Comparison of ENCODE assay signal across 1 cellular context in the genomic region with DNA sequence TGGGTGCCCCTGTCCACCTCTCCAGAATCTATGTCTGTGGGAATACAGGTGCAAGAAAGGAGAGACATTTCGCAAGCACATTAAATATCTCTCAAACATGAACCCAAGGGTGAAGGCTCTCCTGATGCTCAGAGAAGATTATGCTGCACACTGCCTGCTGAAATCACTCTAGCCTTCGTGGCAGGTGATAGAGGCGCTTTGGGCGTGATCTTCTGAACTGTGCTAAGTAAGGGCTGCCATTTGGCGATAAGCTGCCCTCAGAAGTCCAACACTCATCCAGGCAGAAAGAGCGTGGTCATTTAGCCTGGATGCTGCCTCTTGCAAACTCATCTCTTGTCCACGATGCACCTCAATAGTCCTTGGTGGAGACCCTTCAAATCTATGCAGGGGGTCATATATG.
A peak's percentile ranks its signal among the peaks of the same experiment; 100 is the strongest.
TF ChIP-seq lines count a peak whose summit lies in the region.

No MANE protein-coding gene starts in this region.

TF ChIP-seq in K562, 482 proteins besides CTCF, POLR2A, EP300 and RAD21 (continued from another document and continues in another):
- TF ChIP-seq, protein P1, sequence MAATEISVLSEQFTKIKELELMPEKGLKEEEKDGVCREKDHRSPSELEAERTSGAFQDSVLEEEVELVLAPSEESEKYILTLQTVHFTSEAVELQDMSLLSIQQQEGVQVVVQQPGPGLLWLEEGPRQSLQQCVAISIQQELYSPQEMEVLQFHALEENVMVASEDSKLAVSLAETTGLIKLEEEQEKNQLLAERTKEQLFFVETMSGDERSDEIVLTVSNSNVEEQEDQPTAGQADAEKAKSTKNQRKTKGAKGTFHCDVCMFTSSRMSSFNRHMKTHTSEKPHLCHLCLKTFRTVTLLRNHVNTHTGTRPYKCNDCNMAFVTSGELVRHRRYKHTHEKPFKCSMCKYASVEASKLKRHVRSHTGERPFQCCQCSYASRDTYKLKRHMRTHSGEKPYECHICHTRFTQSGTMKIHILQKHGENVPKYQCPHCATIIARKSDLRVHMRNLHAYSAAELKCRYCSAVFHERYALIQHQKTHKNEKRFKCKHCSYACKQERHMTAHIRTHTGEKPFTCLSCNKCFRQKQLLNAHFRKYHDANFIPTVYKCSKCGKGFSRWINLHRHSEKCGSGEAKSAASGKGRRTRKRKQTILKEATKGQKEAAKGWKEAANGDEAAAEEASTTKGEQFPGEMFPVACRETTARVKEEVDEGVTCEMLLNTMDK (IDR thresholded peaks at IDR 0.05; ENCODE audit: borderline replicate concordance, insufficient read depth, low read depth, low read length, poor library complexity, severe bottlenecking), result no peak
- TF ChIP-seq POLR2AphosphoS5 (IDR thresholded peaks at IDR 0.05; ENCODE audit: control insufficient read depth, insufficient read depth, low read depth, low read length) (peak; percentile 78), KLF6 (CRISPR knock-in tag; IDR thresholded peaks at IDR 0.05; ENCODE audit: borderline replicate concordance) (no peak), TGIF2 (CRISPR knock-in tag; IDR thresholded peaks at IDR 0.05) (no peak), HNRNPL (IDR thresholded peaks at IDR 0.05; ENCODE audit: low read depth, low read length) (no peak), JUND (IDR thresholded peaks at IDR 0.05; ENCODE audit: borderline replicate concordance, low read depth, low read length) (peak; percentile 79), JUND (tag; IDR thresholded peaks at IDR 0.05; ENCODE audit: borderline replicate concordance, low read depth, low read length) (peak; percentile 45; the same call in 2 of the 3 replicates), BRD9 (IDR thresholded peaks at IDR 0.05; ENCODE audit: low read depth, partially characterized antibody) (no peak), ZNF764 (CRISPR knock-in tag; IDR thresholded peaks at IDR 0.05; ENCODE audit: low read depth) (no peak), ZSCAN29 (IDR thresholded peaks at IDR 0.05) (no peak), KDM5B (IDR thresholded peaks at IDR 0.05; ENCODE audit: insufficient replicate concordance, low read depth, low read length) (no peak), EZH2 (IDR thresholded peaks at IDR 0.05; ENCODE audit: borderline replicate concordance, low read depth, low read length) (no peak), ZNF717 (CRISPR knock-in tag; IDR thresholded peaks at IDR 0.05) (no peak), ZNF143 (CRISPR knock-in tag; IDR thresholded peaks at IDR 0.05) (no peak), BACH1 (tag; IDR thresholded peaks at IDR 0.05) (no peak), ZNF217 (CRISPR knock-in tag; IDR thresholded peaks at IDR 0.05) (no peak), CSDE1 (IDR thresholded peaks at IDR 0.05) (no peak), NFE2L1 (tag; IDR thresholded peaks at IDR 0.05; ENCODE audit: borderline replicate concordance, low read depth) (no peak), SAFB (IDR thresholded peaks at IDR 0.05; ENCODE audit: borderline replicate concordance, low read depth, low read length) (no peak), BRCA1 (IDR thresholded peaks at IDR 0.05) (no peak), BRCA1 (CRISPR knock-in tag; IDR thresholded peaks at IDR 0.05) (no peak), CHD2 (IDR thresholded peaks at IDR 0.05; ENCODE audit: low read depth, low read length) (no peak), RBM17 (IDR thresholded peaks at IDR 0.05; ENCODE audit: borderline replicate concordance, low read depth, low read length) (no peak), KLF1 (tag; IDR thresholded peaks at IDR 0.05) (peak; percentile 93), CHCHD3 (CRISPR knock-in tag; IDR thresholded peaks at IDR 0.05) (no peak), HNRNPLL (IDR thresholded peaks at IDR 0.05; ENCODE audit: low read depth, low read length, poor library complexity, severe bottlenecking) (no peak), ZNF586 (CRISPR knock-in tag; conservative IDR thresholded peaks at IDR 0.05) (no peak), SAP30 (IDR thresholded peaks at IDR 0.05; ENCODE audit: borderline replicate concordance, insufficient read depth, low read depth, low read length, poor library complexity, severe bottlenecking) (no peak), MYNN (IDR thresholded peaks at IDR 0.05) (peak; percentile 79), MYNN (CRISPR knock-in tag; IDR thresholded peaks at IDR 0.05) (no peak), RFX7 (CRISPR knock-in tag; IDR thresholded peaks at IDR 0.05) (no peak), CBX3 (IDR thresholded peaks at IDR 0.05; ENCODE audit: borderline replicate concordance in 1 of 2, low read length in 2 of 2) (0 out of 3 replicates have a peak, but pooled peaks of 1 of the 2 experiments have one; percentile 42), TFAM (CRISPR knock-in tag; conservative IDR thresholded peaks at IDR 0.05) (no peak), ZNF561 (CRISPR knock-in tag; conservative IDR thresholded peaks at IDR 0.05) (no peak)
- TF ChIP-seq, protein P2, sequence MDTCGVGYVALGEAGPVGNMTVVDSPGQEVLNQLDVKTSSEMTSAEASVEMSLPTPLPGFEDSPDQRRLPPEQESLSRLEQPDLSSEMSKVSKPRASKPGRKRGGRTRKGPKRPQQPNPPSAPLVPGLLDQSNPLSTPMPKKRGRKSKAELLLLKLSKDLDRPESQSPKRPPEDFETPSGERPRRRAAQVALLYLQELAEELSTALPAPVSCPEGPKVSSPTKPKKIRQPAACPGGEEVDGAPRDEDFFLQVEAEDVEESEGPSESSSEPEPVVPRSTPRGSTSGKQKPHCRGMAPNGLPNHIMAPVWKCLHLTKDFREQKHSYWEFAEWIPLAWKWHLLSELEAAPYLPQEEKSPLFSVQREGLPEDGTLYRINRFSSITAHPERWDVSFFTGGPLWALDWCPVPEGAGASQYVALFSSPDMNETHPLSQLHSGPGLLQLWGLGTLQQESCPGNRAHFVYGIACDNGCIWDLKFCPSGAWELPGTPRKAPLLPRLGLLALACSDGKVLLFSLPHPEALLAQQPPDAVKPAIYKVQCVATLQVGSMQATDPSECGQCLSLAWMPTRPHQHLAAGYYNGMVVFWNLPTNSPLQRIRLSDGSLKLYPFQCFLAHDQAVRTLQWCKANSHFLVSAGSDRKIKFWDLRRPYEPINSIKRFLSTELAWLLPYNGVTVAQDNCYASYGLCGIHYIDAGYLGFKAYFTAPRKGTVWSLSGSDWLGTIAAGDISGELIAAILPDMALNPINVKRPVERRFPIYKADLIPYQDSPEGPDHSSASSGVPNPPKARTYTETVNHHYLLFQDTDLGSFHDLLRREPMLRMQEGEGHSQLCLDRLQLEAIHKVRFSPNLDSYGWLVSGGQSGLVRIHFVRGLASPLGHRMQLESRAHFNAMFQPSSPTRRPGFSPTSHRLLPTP (IDR thresholded peaks at IDR 0.05; ENCODE audit: borderline replicate concordance, extremely low read depth, insufficient read length), result no peak
- TF ChIP-seq, protein P3, sequence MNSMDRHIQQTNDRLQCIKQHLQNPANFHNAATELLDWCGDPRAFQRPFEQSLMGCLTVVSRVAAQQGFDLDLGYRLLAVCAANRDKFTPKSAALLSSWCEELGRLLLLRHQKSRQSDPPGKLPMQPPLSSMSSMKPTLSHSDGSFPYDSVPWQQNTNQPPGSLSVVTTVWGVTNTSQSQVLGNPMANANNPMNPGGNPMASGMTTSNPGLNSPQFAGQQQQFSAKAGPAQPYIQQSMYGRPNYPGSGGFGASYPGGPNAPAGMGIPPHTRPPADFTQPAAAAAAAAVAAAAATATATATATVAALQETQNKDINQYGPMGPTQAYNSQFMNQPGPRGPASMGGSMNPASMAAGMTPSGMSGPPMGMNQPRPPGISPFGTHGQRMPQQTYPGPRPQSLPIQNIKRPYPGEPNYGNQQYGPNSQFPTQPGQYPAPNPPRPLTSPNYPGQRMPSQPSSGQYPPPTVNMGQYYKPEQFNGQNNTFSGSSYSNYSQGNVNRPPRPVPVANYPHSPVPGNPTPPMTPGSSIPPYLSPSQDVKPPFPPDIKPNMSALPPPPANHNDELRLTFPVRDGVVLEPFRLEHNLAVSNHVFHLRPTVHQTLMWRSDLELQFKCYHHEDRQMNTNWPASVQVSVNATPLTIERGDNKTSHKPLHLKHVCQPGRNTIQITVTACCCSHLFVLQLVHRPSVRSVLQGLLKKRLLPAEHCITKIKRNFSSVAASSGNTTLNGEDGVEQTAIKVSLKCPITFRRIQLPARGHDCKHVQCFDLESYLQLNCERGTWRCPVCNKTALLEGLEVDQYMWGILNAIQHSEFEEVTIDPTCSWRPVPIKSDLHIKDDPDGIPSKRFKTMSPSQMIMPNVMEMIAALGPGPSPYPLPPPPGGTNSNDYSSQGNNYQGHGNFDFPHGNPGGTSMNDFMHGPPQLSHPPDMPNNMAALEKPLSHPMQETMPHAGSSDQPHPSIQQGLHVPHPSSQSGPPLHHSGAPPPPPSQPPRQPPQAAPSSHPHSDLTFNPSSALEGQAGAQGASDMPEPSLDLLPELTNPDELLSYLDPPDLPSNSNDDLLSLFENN (IDR thresholded peaks at IDR 0.05; ENCODE audit: low read depth in 2 of 2, low read length in 2 of 2), result peak in 1 of 2 experiments; percentile 84; a peak in 2 of 4 replicates
- TF ChIP-seq, protein P4, sequence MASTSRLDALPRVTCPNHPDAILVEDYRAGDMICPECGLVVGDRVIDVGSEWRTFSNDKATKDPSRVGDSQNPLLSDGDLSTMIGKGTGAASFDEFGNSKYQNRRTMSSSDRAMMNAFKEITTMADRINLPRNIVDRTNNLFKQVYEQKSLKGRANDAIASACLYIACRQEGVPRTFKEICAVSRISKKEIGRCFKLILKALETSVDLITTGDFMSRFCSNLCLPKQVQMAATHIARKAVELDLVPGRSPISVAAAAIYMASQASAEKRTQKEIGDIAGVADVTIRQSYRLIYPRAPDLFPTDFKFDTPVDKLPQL (IDR thresholded peaks at IDR 0.05; ENCODE audit: extremely low read depth, insufficient read length), result no peak
- TF ChIP-seq, protein P5, sequence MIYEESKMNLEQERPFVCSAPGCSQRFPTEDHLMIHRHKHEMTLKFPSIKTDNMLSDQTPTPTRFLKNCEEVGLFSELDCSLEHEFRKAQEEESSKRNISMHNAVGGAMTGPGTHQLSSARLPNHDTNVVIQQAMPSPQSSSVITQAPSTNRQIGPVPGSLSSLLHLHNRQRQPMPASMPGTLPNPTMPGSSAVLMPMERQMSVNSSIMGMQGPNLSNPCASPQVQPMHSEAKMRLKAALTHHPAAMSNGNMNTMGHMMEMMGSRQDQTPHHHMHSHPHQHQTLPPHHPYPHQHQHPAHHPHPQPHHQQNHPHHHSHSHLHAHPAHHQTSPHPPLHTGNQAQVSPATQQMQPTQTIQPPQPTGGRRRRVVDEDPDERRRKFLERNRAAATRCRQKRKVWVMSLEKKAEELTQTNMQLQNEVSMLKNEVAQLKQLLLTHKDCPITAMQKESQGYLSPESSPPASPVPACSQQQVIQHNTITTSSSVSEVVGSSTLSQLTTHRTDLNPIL (CRISPR knock-in tag; IDR thresholded peaks at IDR 0.05), result no peak
- TF ChIP-seq, protein P6, sequence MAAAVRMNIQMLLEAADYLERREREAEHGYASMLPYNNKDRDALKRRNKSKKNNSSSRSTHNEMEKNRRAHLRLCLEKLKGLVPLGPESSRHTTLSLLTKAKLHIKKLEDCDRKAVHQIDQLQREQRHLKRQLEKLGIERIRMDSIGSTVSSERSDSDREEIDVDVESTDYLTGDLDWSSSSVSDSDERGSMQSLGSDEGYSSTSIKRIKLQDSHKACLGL (CRISPR knock-in tag; IDR thresholded peaks at IDR 0.05; ENCODE audit: borderline replicate concordance, poor library complexity, severe bottlenecking), result no peak
- TF ChIP-seq, protein P7, sequence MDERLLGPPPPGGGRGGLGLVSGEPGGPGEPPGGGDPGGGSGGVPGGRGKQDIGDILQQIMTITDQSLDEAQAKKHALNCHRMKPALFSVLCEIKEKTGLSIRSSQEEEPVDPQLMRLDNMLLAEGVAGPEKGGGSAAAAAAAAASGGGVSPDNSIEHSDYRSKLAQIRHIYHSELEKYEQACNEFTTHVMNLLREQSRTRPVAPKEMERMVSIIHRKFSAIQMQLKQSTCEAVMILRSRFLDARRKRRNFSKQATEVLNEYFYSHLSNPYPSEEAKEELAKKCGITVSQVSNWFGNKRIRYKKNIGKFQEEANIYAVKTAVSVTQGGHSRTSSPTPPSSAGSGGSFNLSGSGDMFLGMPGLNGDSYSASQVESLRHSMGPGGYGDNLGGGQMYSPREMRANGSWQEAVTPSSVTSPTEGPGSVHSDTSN (CRISPR knock-in tag; IDR thresholded peaks at IDR 0.05; ENCODE audit: low read depth), result no peak
- TF ChIP-seq, protein P7 (tag; conservative IDR thresholded peaks at IDR 0.05; ENCODE audit: low read depth), result no peak
- TF ChIP-seq, protein P8, sequence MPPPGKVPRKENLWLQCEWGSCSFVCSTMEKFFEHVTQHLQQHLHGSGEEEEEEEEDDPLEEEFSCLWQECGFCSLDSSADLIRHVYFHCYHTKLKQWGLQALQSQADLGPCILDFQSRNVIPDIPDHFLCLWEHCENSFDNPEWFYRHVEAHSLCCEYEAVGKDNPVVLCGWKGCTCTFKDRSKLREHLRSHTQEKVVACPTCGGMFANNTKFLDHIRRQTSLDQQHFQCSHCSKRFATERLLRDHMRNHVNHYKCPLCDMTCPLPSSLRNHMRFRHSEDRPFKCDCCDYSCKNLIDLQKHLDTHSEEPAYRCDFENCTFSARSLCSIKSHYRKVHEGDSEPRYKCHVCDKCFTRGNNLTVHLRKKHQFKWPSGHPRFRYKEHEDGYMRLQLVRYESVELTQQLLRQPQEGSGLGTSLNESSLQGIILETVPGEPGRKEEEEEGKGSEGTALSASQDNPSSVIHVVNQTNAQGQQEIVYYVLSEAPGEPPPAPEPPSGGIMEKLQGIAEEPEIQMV (tag; conservative IDR thresholded peaks at IDR 0.05; ENCODE audit: low read depth), result no peak
